ENCODE assay signal across 8 cellular contexts in the genomic region with DNA sequence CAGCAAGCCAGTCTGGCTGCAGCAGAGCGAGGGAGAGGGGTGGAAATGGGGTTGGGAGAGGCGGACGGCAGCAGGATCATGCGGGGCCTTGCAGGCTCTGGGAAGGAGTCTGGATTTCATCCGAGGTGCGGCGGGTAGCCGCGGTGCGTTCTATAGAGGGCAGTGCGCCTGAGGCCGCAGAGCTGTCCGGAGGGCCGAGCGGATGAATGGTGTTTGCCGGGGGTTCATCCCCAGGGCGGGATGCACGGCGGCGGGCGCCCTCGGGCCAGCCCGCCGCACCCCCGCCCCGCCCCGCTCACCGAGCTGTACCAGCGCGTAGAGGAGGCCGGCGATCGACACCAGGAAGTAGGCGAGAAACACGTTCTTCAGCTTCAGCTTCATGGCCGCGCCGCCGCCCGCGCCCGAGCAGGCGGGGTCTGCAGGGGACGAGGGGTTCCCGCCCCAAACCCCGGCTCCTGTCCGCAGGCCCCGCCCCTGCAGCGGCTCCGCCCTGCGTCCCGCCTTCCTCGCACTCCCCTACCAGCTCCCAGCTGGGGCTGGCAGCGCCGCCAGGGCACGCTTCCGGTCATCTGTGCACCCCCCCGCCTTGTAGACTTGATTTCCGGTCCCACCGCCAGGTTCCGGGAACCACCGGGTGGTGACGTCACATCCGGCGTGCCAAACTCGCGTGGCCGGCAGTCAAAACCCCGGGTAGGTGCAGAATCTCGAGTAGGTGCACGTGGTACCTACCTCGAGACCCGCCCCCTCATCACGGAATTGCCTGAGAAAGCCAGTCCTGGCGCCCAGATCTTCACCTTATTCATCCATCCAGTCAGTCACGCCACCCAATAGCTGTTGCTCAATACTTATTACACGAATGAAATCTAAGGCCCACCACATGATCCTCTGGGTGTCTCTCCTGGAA. TPM values are rescaled to one million over a fixed set of nuclear protein-coding genes. Genes with fewer than 3 reads are reported as not detected.
A peak's percentile ranks its signal among the peaks of the same experiment; 100 is the strongest.
DNase-seq lines count a peak whose midpoint lies in the region; ATAC-seq and TF ChIP-seq lines count a peak whose summit lies in the region.

A gene (minus strand): TSS at position 420 of the 904 bp plus-strand sequence. CDS start 39 bp downstream, at position 381.

- intact Hi-C loops in esophagus muscularis mucosa (cut with DNase I): no loop called here

- 2% methylated on average over 27 of the region's 77 CpGs for WGBS in esophagus muscularis mucosa

- peak within 1 kb of the TSS; percentile 70; the same call in 1 of the 2 replicates for H2AFZ ChIP-seq in KMS-11 (ENCODE audit: low read depth)

- H4K20me1 ChIP-seq in KMS-11 (ENCODE audit: insufficient read depth): no peaks in the 10 kb centered on the region

- H3K27ac ChIP-seq in KMS-11: peak within 1 kb of the TSS; percentile 56
- peak within 1 kb of the TSS; percentile 72 to 96 (median 88) for H3K27ac ChIP-seq in Peyer's patch
- H3K27ac ChIP-seq in esophagus muscularis mucosa (replicated peaks in 1 of 4): peak within 1 kb of the TSS; percentile 83 to 91 (median 88)
- H3K27ac ChIP-seq in muscle layer of duodenum (ENCODE audit: low read length): peak within 1 kb of the TSS; percentile 92

- DNase-seq in DMS53 treated with DMSO at 0.1 percent for 48 hours (lab: John Stamatoyannopoulos, UW; ENCODE audit: unreplicated experiment): peak; percentile 98
- DNase-seq in Peyer's patch: peak; percentile 98 to 99 (median 99)
- DNase-seq in activated T-cell treated with anti-CD3 and anti-CD28 coated beads, Interleukin-2, amount 50 U/mL, for 48 hours: peak; percentile 96 to 97
- peak; percentile 99 for DNase-seq in esophagus muscularis mucosa (ENCODE audit: extremely low spot score)
- DNase-seq in stimulated activated CD8-positive, alpha-beta memory T cell treated with anti-CD3 and anti-CD28 coated beads, Interleukin-7, amount 100 ng/mL, for 4 hours (ENCODE audit: low read depth in 2 of 2): peak; percentile 97

- no peaks in the 10 kb centered on the region for H3K79me2 ChIP-seq in KMS-11 (ENCODE audit: insufficient read depth, low read depth)

- ATAC-seq in GM21737 (IDR thresholded peaks at IDR 0.05; ENCODE audit: unreplicated experiment): peak; percentile 91

- peaks cover 22% of the 10 kb centered on the region for H3K4me1 ChIP-seq in KMS-11 (ENCODE audit: low read depth, poor library complexity, severe bottlenecking)
- H3K4me1 ChIP-seq in Peyer's patch: peaks cover 2 to 15% (median 8%) of the 10 kb centered on the region in 4 donors
- peaks cover 16 to 33% (median 23%) of the 10 kb centered on the region in 4 donors for H3K4me1 ChIP-seq in esophagus muscularis mucosa
- H3K4me1 ChIP-seq in muscle layer of duodenum (ENCODE audit: control insufficient read depth in 1 of 2, insufficient read depth in 2 of 2, low read length in 2 of 2): peaks cover 9% of the 10 kb centered on the region in 2 donors

- H3K9ac ChIP-seq in KMS-11: peak within 1 kb of the TSS; percentile 65; the same call in 1 of the 2 replicates

- no peaks in the 10 kb centered on the region for H3K9me3 ChIP-seq in Peyer's patch
- H3K9me3 ChIP-seq in esophagus muscularis mucosa: no peaks in the 10 kb centered on the region
- H3K9me3 ChIP-seq in muscle layer of duodenum (ENCODE audit: control insufficient read depth in 1 of 2, low read length in 2 of 2): no peaks in the 10 kb centered on the region

- peak; percentile 72 to 77 for TF ChIP-seq POLR2A in Peyer's patch (IDR thresholded peaks at IDR 0.05)
- peak; percentile 63 for TF ChIP-seq POLR2A in esophagus muscularis mucosa (IDR thresholded peaks at IDR 0.05; ENCODE audit: low read depth)

- TF ChIP-seq EP300 in esophagus muscularis mucosa (IDR thresholded peaks at IDR 0.05): peak; percentile 85

- H3K36me3 ChIP-seq in KMS-11 (ENCODE audit: insufficient read depth) (no peaks in the 10 kb centered on the region), Peyer's patch (peaks cover 0 to 28% (median 0%) of the 10 kb centered on the region in 3 donors), esophagus muscularis mucosa (peaks cover 18 to 46% (median 33%) of the 10 kb centered on the region in 4 donors), muscle layer of duodenum (ENCODE audit: control insufficient read depth in 1 of 2, insufficient read depth in 2 of 2, low read length in 2 of 2) (peaks cover 18 to 28% of the 10 kb centered on the region in 2 donors)

- H3K4me2 ChIP-seq in KMS-11: peak within 1 kb of the TSS; percentile 71

- H3K4me3 ChIP-seq in KMS-11 (IDR thresholded peaks at IDR 0.05; ENCODE audit: insufficient read depth, low read depth, low read length) (no peak within 1 kb of the TSS), Peyer's patch (peak within 1 kb of the TSS; percentile 51 to 99 (median 68)), esophagus muscularis mucosa (peak within 1 kb of the TSS; percentile 66 to 87 (median 76)), muscle layer of duodenum (ENCODE audit: low read depth in 1 of 2, low read length in 2 of 2) (peak within 1 kb of the TSS; percentile 81 to 94)

- no peaks in the 10 kb centered on the region for H3K27me3 ChIP-seq in KMS-11 (ENCODE audit: insufficient read depth, low read depth)
- H3K27me3 ChIP-seq in Peyer's patch: no peaks in the 10 kb centered on the region
- H3K27me3 ChIP-seq in esophagus muscularis mucosa: no peaks in the 10 kb centered on the region
- no peaks in the 10 kb centered on the region for H3K27me3 ChIP-seq in muscle layer of duodenum (ENCODE audit: low read depth, low read length)

- TF ChIP-seq CTCF in KMS-11 (conservative IDR thresholded peaks at IDR 0.05; ENCODE audit: low read depth, low read length) (no peak), Peyer's patch (IDR thresholded peaks at IDR 0.05) (peak in 3 of 6 experiments; percentile 34 to 52 (median 38)), esophagus muscularis mucosa (IDR thresholded peaks at IDR 0.05) (peak in 1 of 3 experiments; percentile 25)

RNA-seq across cellular contexts. Expression of the gene that starts here (rescaled TPM):
- total RNA-seq in Peyer's patch: 10 to 100 TPM; 26.6 to 88.3 (median 38.0) TPM
- 10 to 100 TPM; 20.3 to 33.3 (median 22.1) TPM for total RNA-seq in esophagus muscularis mucosa
